In genomic region chr7:130021105-130021834, GRCh38 we compare ENCODE assay signal across 1 cellular context.
TF ChIP-seq lines count a peak whose summit lies in the region.

No MANE protein-coding gene starts in this region.

TF ChIP-seq in HepG2, 621 proteins besides CTCF, POLR2A, EP300 and RAD21:
- TF ChIP-seq MAFK (conservative IDR thresholded peaks at IDR 0.05 in 1 of 2, IDR thresholded peaks at IDR 0.05 in 1 of 2; ENCODE audit: low read length in 2 of 2) = peak; percentile 25 to 65; a peak in 3 of 4 replicates
- TF ChIP-seq ZMYM4 (CRISPR knock-in tag; IDR thresholded peaks at IDR 0.05) = no peak
- TF ChIP-seq ZIK1 (CRISPR knock-in tag; IDR thresholded peaks at IDR 0.05; ENCODE audit: borderline replicate concordance, low read depth) = no peak
TF ChIP-seq in HepG2: peak in this region for 1.
